ENCODE assay signal across 8 cellular contexts in genomic region chr15:49045691-49046112, GRCh38. TPM values are rescaled to one million over a fixed set of nuclear protein-coding genes. Genes with fewer than 3 reads are reported as not detected.
DNase-seq lines count a peak whose midpoint lies in the region; ATAC-seq lines count a peak whose summit lies in the region.

No MANE protein-coding gene starts in this region.

- H2BK12ac ChIP-seq in trophoblast cell (ENCODE audit: low read length), result no peak overlapping the region

- no peaks in the 10 kb centered on the region for H3K36me3 ChIP-seq in GM23248 (ENCODE audit: low read depth)
- H3K36me3 ChIP-seq in Karpas-422 (ENCODE audit: insufficient read depth, low read length), result no peaks in the 10 kb centered on the region
- peaks cover 0 to 5% of the 10 kb centered on the region in 2 experiments for H3K36me3 ChIP-seq in trophoblast cell (ENCODE audit: control insufficient read depth in 1 of 2, insufficient read depth in 2 of 2, low read length in 2 of 2)

- H3K27ac Mint-ChIP-seq in activated CD4-positive, alpha-beta T cell treated with anti-CD3 and anti-CD28 coated beads for 36 hours, result peak overlapping the region; percentile 84

- H3K4ac ChIP-seq in trophoblast cell (ENCODE audit: low read depth, low read length), result peak overlapping the region; percentile 71

- H3K9ac ChIP-seq in GM23248 (peak overlapping the region; percentile 88), Karpas-422 (ENCODE audit: low read length) (peak overlapping the region; percentile 87), trophoblast cell (ENCODE audit: low read length) (peak overlapping the region; percentile 85)

- H3K4me3 Mint-ChIP-seq in activated CD4-positive, alpha-beta T cell treated with anti-CD3 and anti-CD28 coated beads for 36 hours, result peak overlapping the region; percentile 92

- peak overlapping the region; percentile 100 for H3K4me3 ChIP-seq in GM23248
- H3K4me3 ChIP-seq in Karpas-422 (ENCODE audit: low read length), result peak overlapping the region; percentile 94
- H3K4me3 ChIP-seq in trophoblast cell (ENCODE audit: low read depth, low read length), result peak overlapping the region; percentile 92

- CTCF ChIA-PET in activated CD4-positive, alpha-beta T cell treated with anti-CD3 and anti-CD28 coated beads for 36 hours (lab: Charles Lee), result interaction anchor here (0.7 to 1.9 kb wide), 6 partner anchors 14 to 377 kb away, joined by 3 to 7 read pairs (median 4); partner anchors contain the start of genes COPS2 and FGF7

- POLR2A ChIA-PET in activated CD4-positive, alpha-beta T cell treated with anti-CD3 and anti-CD28 coated beads for 36 hours (lab: Charles Lee), result interaction anchor here (1.0 to 1.7 kb wide), 4 partner anchors 109 to 235 kb away, joined by 3 to 5 read pairs (median 4); partner anchors contain the start of genes CEP152, COPS2 and EID1

- no peaks in the 10 kb centered on the region for H3K36me3 Mint-ChIP-seq in activated CD4-positive, alpha-beta T cell treated with anti-CD3 and anti-CD28 coated beads for 36 hours (ENCODE audit: low read depth)

- peak overlapping the region; percentile 88 for H3K14ac ChIP-seq in trophoblast cell (ENCODE audit: low read length)

- H4K91ac ChIP-seq in trophoblast cell (ENCODE audit: low read depth, low read length), result peak overlapping the region; percentile 71

- H4K12ac ChIP-seq in trophoblast cell (ENCODE audit: low read depth, low read length), result peak overlapping the region; percentile 69

- peaks cover 5% of the 10 kb centered on the region for H3K79me1 ChIP-seq in trophoblast cell (ENCODE audit: low read length)

- peak overlapping the region; percentile 65 for H3K18ac ChIP-seq in trophoblast cell (ENCODE audit: low read length)

- peaks cover 56% of the 10 kb centered on the region for H3K79me2 ChIP-seq in GM23248 (ENCODE audit: insufficient read depth)
- H3K79me2 ChIP-seq in Karpas-422 (ENCODE audit: low read length), result peaks cover 44% of the 10 kb centered on the region
- H3K79me2 ChIP-seq in trophoblast cell (ENCODE audit: control insufficient read depth, insufficient read depth, low read length, poor library complexity), result peaks cover 9% of the 10 kb centered on the region

- H3K9me3 ChIP-seq in GM23248 (ENCODE audit: low read depth) (no peaks in the 10 kb centered on the region), Karpas-422 (ENCODE audit: low read length) (no peaks in the 10 kb centered on the region), trophoblast cell (ENCODE audit: insufficient read depth, low read depth, low read length) (no peaks in the 10 kb centered on the region)

- H3K27me3 ChIP-seq in GM23248 (replicated peaks; ENCODE audit: insufficient read depth) (no peaks in the 10 kb centered on the region), Karpas-422 (ENCODE audit: low read length) (no peaks in the 10 kb centered on the region), trophoblast cell (ENCODE audit: insufficient read depth, low read length) (no peaks in the 10 kb centered on the region)

- intact Hi-C loops in activated CD4-positive, alpha-beta T cell treated with anti-CD3 and anti-CD28 coated beads for 36 hours (cut with DNase I, micrococcal nuclease), result loop anchor here (1.0 to 10.0 kb wide), 13 partner anchors 71 to 1312 kb away; partner anchors contain the start of genes CEP152 (in 2 of the 2), COPS2 (in 2 of the 2), EID1 (in 2 of the 2) and DTWD1 (in 1 of the 2)
- intact Hi-C loops in left cardiac atrium (cut with DNase I), result loop anchor here in 1 of 2 donors (5.0 to 10.0 kb wide), 2 partner anchors 102 to 379 kb away; partner anchors contain the start of gene FGF7

- H3K4me2 ChIP-seq in GM23248 (ENCODE audit: unreplicated experiment) (peak overlapping the region; percentile 98), Karpas-422 (ENCODE audit: low read depth, low read length, poor library complexity, severe bottlenecking) (peak overlapping the region; percentile 84), trophoblast cell (ENCODE audit: low read length) (peak overlapping the region; percentile 69)

- H3K4me1 ChIP-seq in GM23248 (ENCODE audit: insufficient read depth) (peaks cover 26% of the 10 kb centered on the region), Karpas-422 (ENCODE audit: low read length) (peaks cover 28% of the 10 kb centered on the region), trophoblast cell (ENCODE audit: control insufficient read depth in 1 of 2, insufficient read depth in 2 of 2, low read length in 2 of 2) (no peaks in the 10 kb centered on the region)

- peak; percentile 10 for ATAC-seq in activated CD4-positive, alpha-beta T cell treated with anti-CD3 and anti-CD28 coated beads for 36 hours
- ATAC-seq in left cardiac atrium, result peak; percentile 43 to 63

- no peaks in the 10 kb centered on the region for H4K20me1 ChIP-seq in GM23248 (ENCODE audit: insufficient read depth)
- H4K20me1 ChIP-seq in Karpas-422 (ENCODE audit: insufficient read depth, low read depth, low read length), result peaks cover 6% of the 10 kb centered on the region; the same call in 1 of the 2 replicates

- peak overlapping the region; percentile 77 for H2BK120ac ChIP-seq in trophoblast cell (ENCODE audit: insufficient read depth, low read length, poor library complexity)

- H3K27me3 Mint-ChIP-seq in activated CD4-positive, alpha-beta T cell treated with anti-CD3 and anti-CD28 coated beads for 36 hours, result no peaks in the 10 kb centered on the region

- peak overlapping the region; percentile 84 for H4K8ac ChIP-seq in trophoblast cell (ENCODE audit: low read depth, low read length)

- peaks cover 26% of the 10 kb centered on the region for H3K4me1 Mint-ChIP-seq in activated CD4-positive, alpha-beta T cell treated with anti-CD3 and anti-CD28 coated beads for 36 hours

- peaks cover 8% of the 10 kb centered on the region for H3F3A ChIP-seq in GM23248 (ENCODE audit: insufficient read depth)

- no peaks in the 10 kb centered on the region for H3K9me2 ChIP-seq in GM23248 (ENCODE audit: insufficient read depth)
- H3K9me2 ChIP-seq in Karpas-422 (replicated peaks; ENCODE audit: insufficient read depth, low read length), result no peaks in the 10 kb centered on the region

- in situ Hi-C loops in GM23248 (cut with MboI), result no loop called here

- peak overlapping the region; percentile 58 for H3K27ac ChIP-seq in GM23248
- peak overlapping the region; percentile 42; the same call in 1 of the 2 replicates for H3K27ac ChIP-seq in Karpas-422 (ENCODE audit: low read length)
- peak overlapping the region; percentile 75 for H3K27ac ChIP-seq in trophoblast cell (ENCODE audit: low read depth, low read length)

- H3K9me3 Mint-ChIP-seq in activated CD4-positive, alpha-beta T cell treated with anti-CD3 and anti-CD28 coated beads for 36 hours (ENCODE audit: low read depth), result no peaks in the 10 kb centered on the region

- peak overlapping the region; percentile 90 for H2BK5ac ChIP-seq in trophoblast cell (ENCODE audit: low read depth, low read length, poor library complexity)

- H2AFZ ChIP-seq in GM23248, result peak overlapping the region; percentile 100
- H2AFZ ChIP-seq in Karpas-422 (ENCODE audit: low read length), result peak overlapping the region; percentile 74; the same call in 1 of the 2 replicates
- peak overlapping the region; percentile 80 for H2AFZ ChIP-seq in trophoblast cell (ENCODE audit: insufficient read depth, low read length, poor library complexity)

- 1 to 2% methylated on average over 11 of the region's 11 CpGs for WGBS in GM23248 (ENCODE audit: low coverage in 1 of 2, low lambda C conversion rate in 2 of 2, missing lambda C conversion rate in 2 of 2), 2 experiments
- no CpG with 5 or more reads among the region's 11 CpGs for WGBS in trophoblast cell (ENCODE audit: extremely low coverage, insufficient coverage, insufficient read length)

- no peak overlapping the region for H2AK5ac ChIP-seq in trophoblast cell (ENCODE audit: low read length)

- no peak overlapping the region for H3K23ac ChIP-seq in trophoblast cell (ENCODE audit: low read length)

- peak; percentile 34 for DNase-seq in activated CD4-positive, alpha-beta T cell treated with anti-CD3 and anti-CD28 coated beads for 36 hours
- no peak for DNase-seq in activated CD4-positive, alpha-beta T cell treated with anti-CD3 and anti-CD28 coated beads, Interleukin-2, amount 50 U/mL, for 48 hours
- DNase-seq in GM23248, result peak; percentile 66
- DNase-seq in Karpas-422, result peak; percentile 70
- DNase-seq in activated T-helper 9 cell treated with anti-CD3 and anti-CD28 coated beads, Interleukin-2, amount 50 U/mL, for 16 hours (ENCODE audit: low read depth), result peak; percentile 0
- DNase-seq in left cardiac atrium, result no peak
- peak; percentile 30 to 55 for DNase-seq in trophoblast cell
- no peak for DNase-seq in effector CD4-positive, alpha-beta T cell

RNA-seq across cellular contexts. Expression of gene SECISBP2L, which starts 0.5 kb away (rescaled TPM):
- total RNA-seq in activated CD4-positive, alpha-beta T cell treated with anti-CD3 and anti-CD28 coated beads for 36 hours, result 10 to 100 TPM; 22.4 to 36.8 TPM
- total RNA-seq in GM23248 (2014; rRNA removed; shearing (Covaris generic)), result 26.8 and 26.9 TPM in 2 replicates
- polyA plus RNA-seq in GM23248 (2016; fragmentation: Nextera tagmentation; extraction: Ambion mirVana), result 28.4 and 29.8 TPM in 2 replicates
- 16.3 and 28.7 TPM in 2 replicates for total RNA-seq in Karpas-422 (2014; rRNA removed; shearing (Covaris generic); ENCODE audit: low replicate concordance)
- total RNA-seq in left cardiac atrium, result 10 to 100 TPM; 30.5 to 35.0 TPM
- 29.4 and 32.9 TPM in 2 replicates for polyA plus RNA-seq in trophoblast cell (2013)

Comparison
In these comparisons a context has a peak if more than half of its experiments do, and no peak if none do; other contexts are left out.
1. DNase-seq: peak in activated CD4-positive, alpha-beta T cell treated with anti-CD3 and anti-CD28 coated beads for 36 hours (single experiment), GM23248 (single experiment), Karpas-422 (single experiment), activated T-helper 9 cell treated with anti-CD3 and anti-CD28 coated beads, Interleukin-2, amount 50 U/mL, for 16 hours (single experiment) and trophoblast cell (2 of 2); none in activated CD4-positive, alpha-beta T cell treated with anti-CD3 and anti-CD28 coated beads, Interleukin-2, amount 50 U/mL, for 48 hours (0 of 2), left cardiac atrium (single experiment) and effector CD4-positive, alpha-beta T cell (single experiment).
2. Peak in every context shown above with its lines, with median percentiles within 50 percentile points of each other: H2AFZ ChIP-seq, H3K27ac ChIP-seq, H3K4me2 ChIP-seq, H3K4me3 ChIP-seq and H3K9ac ChIP-seq.